ENCODE assay signal across 21 cellular contexts in genomic region chr4:162849922-162850321, GRCh38.
A peak's percentile ranks its signal among the peaks of the same experiment; 100 is the strongest.
DNase-seq lines count a peak whose midpoint lies in the region.
"Had no signal": no experiment of that assay in that cellular context is flagged by ENCODE, and none has a peak within 500 bp of the region (broad histone marks: within the 10 kb centered on the region; RNA-seq: fewer than 3 reads in every experiment).

No MANE protein-coding gene starts in this region.

- H4K91ac ChIP-seq in trophoblast cell (ENCODE audit: low read depth, low read length) = no peak overlapping the region

- H2BK5ac ChIP-seq in trophoblast cell (ENCODE audit: low read depth, low read length, poor library complexity) = no peak overlapping the region

- no peak overlapping the region for H3K18ac ChIP-seq in trophoblast cell (ENCODE audit: low read length)

- no peak overlapping the region for H2AFZ ChIP-seq in trophoblast cell (ENCODE audit: insufficient read depth, low read length, poor library complexity)

- H3K4me2 ChIP-seq in trophoblast cell (ENCODE audit: low read length) = no peak overlapping the region

- in situ Hi-C loops in G401 (cut with HindIII; ENCODE audit: low sequenced_read_pairs) = no loop called here

- H4K8ac ChIP-seq in trophoblast cell (ENCODE audit: low read depth, low read length) = no peak overlapping the region

- H3K79me2 ChIP-seq in trophoblast cell (ENCODE audit: control insufficient read depth, insufficient read depth, low read length, poor library complexity) = no peaks in the 10 kb centered on the region

- H3K14ac ChIP-seq in trophoblast cell (ENCODE audit: low read length) = no peak overlapping the region

- H2AK5ac ChIP-seq in trophoblast cell (ENCODE audit: low read length) = no peak overlapping the region

- H3K4me3 ChIP-seq in MG63 = no peak overlapping the region
- no peak overlapping the region for H3K4me3 ChIP-seq in trophoblast cell (ENCODE audit: low read depth, low read length)
- H3K4me3 ChIP-seq: SK-N-MC had no signal

- H3K23ac ChIP-seq in trophoblast cell (ENCODE audit: low read length) = no peak overlapping the region

- no peak overlapping the region for H3K9ac ChIP-seq in trophoblast cell (ENCODE audit: low read length)

- H3K27me3 ChIP-seq in MG63 (no peaks in the 10 kb centered on the region), trophoblast cell (ENCODE audit: insufficient read depth, low read length) (no peaks in the 10 kb centered on the region)

- no peak overlapping the region for H2BK12ac ChIP-seq in trophoblast cell (ENCODE audit: low read length)

- H3K9me3 ChIP-seq in MG63 (no peaks in the 10 kb centered on the region), trophoblast cell (ENCODE audit: insufficient read depth, low read depth, low read length) (no peaks in the 10 kb centered on the region)

- no peaks in the 10 kb centered on the region for H3K79me1 ChIP-seq in trophoblast cell (ENCODE audit: low read length)

- H3K36me3 ChIP-seq in MG63 = no peaks in the 10 kb centered on the region
- H3K36me3 ChIP-seq in trophoblast cell (ENCODE audit: control insufficient read depth in 1 of 2, insufficient read depth in 2 of 2, low read length in 2 of 2) = no peaks in the 10 kb centered on the region

- H3K4me1 ChIP-seq in trophoblast cell (ENCODE audit: control insufficient read depth in 1 of 2, insufficient read depth in 2 of 2, low read length in 2 of 2) = no peaks in the 10 kb centered on the region

- no peak overlapping the region for H2BK120ac ChIP-seq in trophoblast cell (ENCODE audit: insufficient read depth, low read length, poor library complexity)

- H3K27ac ChIP-seq in trophoblast cell (ENCODE audit: low read depth, low read length) = no peak overlapping the region
- H3K27ac ChIP-seq: C4-2B, SK-N-MC had no signal

- no peak overlapping the region for H4K12ac ChIP-seq in trophoblast cell (ENCODE audit: low read depth, low read length)

- peak; percentile 86 for DNase-seq in G401 (ENCODE audit: low spot score)
- peak; percentile 38 for DNase-seq in MG63
- peak; percentile 85 for DNase-seq in cerebellar cortex (ENCODE audit: low spot score)
- DNase-seq in trophoblast cell = peak; percentile 1 to 28
- no peak for DNase-seq in activated T-cell treated with anti-CD3 and anti-CD28 coated beads for 4 hours
- DNase-seq in NCI-H510A treated with DMSO at 0.1 percent for 48 hours (lab: John Stamatoyannopoulos, UW) = no peak
- no peak for DNase-seq in Ammon's horn (ENCODE audit: low spot score)
- DNase-seq: AML-193; Calu3; CD8-positive, alpha-beta memory T cell; DMS153; Kasumi-1; NCI-H1092; NCI-H146; NCI-H2029 treated with DMSO at 0.1 percent for 48 hours; NCI-H226; NCI-H524; PC-3; SHP77 treated with DMSO at 0.1 percent for 48 hours had no signal

- H3K4ac ChIP-seq in trophoblast cell (ENCODE audit: low read depth, low read length) = no peak overlapping the region

Comparison
In these comparisons a context has a peak if more than half of its experiments do, and no peak if none do; other contexts are left out.
1. DNase-seq: peak in G401 (single experiment), MG63 (single experiment), cerebellar cortex (single experiment) and trophoblast cell (2 of 2); none in activated T-cell treated with anti-CD3 and anti-CD28 coated beads for 4 hours (single experiment), NCI-H510A treated with DMSO at 0.1 percent for 48 hours (single experiment) and Ammon's horn (single experiment).